10 cellular contexts compared by ENCODE assay signal in genomic region chr5:157582731-157583580, GRCh38. TPM values are rescaled to one million over a fixed set of nuclear protein-coding genes. Genes with fewer than 3 reads are reported as not detected.
DNase-seq lines count a peak whose midpoint lies in the region; ATAC-seq and TF ChIP-seq lines count a peak whose summit lies in the region.
"Had no signal": no experiment of that assay in that cellular context is flagged by ENCODE, and none has a peak within 500 bp of the region (broad histone marks: within the 10 kb centered on the region; RNA-seq: fewer than 3 reads in every experiment).

No MANE protein-coding gene starts in this region.

- intact Hi-C loops in left ventricle myocardium superior (cut with micrococcal nuclease): loop anchor here (10.0 kb wide), 1 partner anchor 132 kb away; no protein-coding TSS in a partner anchor
- intact Hi-C loops in mammary epithelial cell (cut with micrococcal nuclease): no loop called here

- TF ChIP-seq CTCF in hepatocyte (IDR thresholded peaks at IDR 0.05; ENCODE audit: poor library complexity) (no peak), mammary epithelial cell (conservative IDR thresholded peaks at IDR 0.05 in 1 of 2, IDR thresholded peaks at IDR 0.05 in 1 of 2; ENCODE audit: extremely low read depth in 1 of 2, insufficient read depth in 1 of 2, low read depth in 1 of 2, low read length in 2 of 2) (no peak)

- no peak overlapping the region for H3K9ac ChIP-seq in mammary epithelial cell (ENCODE audit: insufficient read depth, low read length)

- in situ Hi-C loops in mammary epithelial cell (cut with MboI; ENCODE audit: low sequenced_read_pairs in 2 of 2): no loop called here

- no peaks in the 10 kb centered on the region for H3K36me3 ChIP-seq in hepatocyte (replicated peaks; ENCODE audit: insufficient read depth, low read depth)
- no peaks in the 10 kb centered on the region for H3K36me3 ChIP-seq in mammary epithelial cell (ENCODE audit: insufficient read depth, low read length)

- H3K79me2 ChIP-seq in hepatocyte (no peaks in the 10 kb centered on the region), mammary epithelial cell (ENCODE audit: insufficient read depth, low read length) (no peaks in the 10 kb centered on the region)

- no peaks in the 10 kb centered on the region for H3K9me3 ChIP-seq in hepatocyte (ENCODE audit: low read depth)
- no peaks in the 10 kb centered on the region for H3K9me3 ChIP-seq in mammary epithelial cell (replicated peaks; ENCODE audit: insufficient read depth, low read length)

- CTCF ChIA-PET in mammary epithelial cell (lab: Charles Lee; ENCODE audit: low non-redundant PET): no interaction called here

- H3K4me2 ChIP-seq in hepatocyte: no peak overlapping the region
- no peak overlapping the region for H3K4me2 ChIP-seq in mammary epithelial cell (ENCODE audit: insufficient read depth, low read depth, low read length)

- no peak overlapping the region for H3K27ac ChIP-seq in hepatocyte
- no peak overlapping the region for H3K27ac ChIP-seq in mammary epithelial cell (ENCODE audit: insufficient read depth, low read depth, low read length)

- BruUV-seq in mammary epithelial cell (replicated peaks; lab: Mats Ljungman, UMichigan): no TSS peak

- H3K9me2 ChIP-seq in hepatocyte (replicated peaks; ENCODE audit: insufficient read depth): no peaks in the 10 kb centered on the region

- H3K4me3 ChIP-seq in hepatocyte: no peak overlapping the region
- no peak overlapping the region for H3K4me3 ChIP-seq in mammary epithelial cell (replicated peaks in 1 of 3; ENCODE audit: insufficient read depth in 1 of 3, low read depth in 2 of 3, low read length in 3 of 3)

- peak; percentile 27 for DNase-seq in NCI-H2227 treated with DMSO at 0.1 percent for 48 hours (lab: John Stamatoyannopoulos, UW)
- DNase-seq in left ventricle myocardium superior: no peak
- DNase-seq in hepatocyte (ENCODE audit: low spot score): no peak
- DNase-seq in AML-193 (lab: John Stamatoyannopoulos, UW): no peak
- DNase-seq in ecto neural progenitor cell (ENCODE audit: low spot score): no peak
- DNase-seq in mammary epithelial cell: no peak
- DNase-seq: amygdala, NCI-H510A had no signal

- H3K4me1 ChIP-seq in hepatocyte (ENCODE audit: insufficient read depth) (no peaks in the 10 kb centered on the region), mammary epithelial cell (ENCODE audit: insufficient read depth, low read length) (no peaks in the 10 kb centered on the region)

- H2AFZ ChIP-seq in hepatocyte (no peak overlapping the region), mammary epithelial cell (ENCODE audit: low read depth, low read length) (no peak overlapping the region)

- no peaks in the 10 kb centered on the region for H3K27me3 ChIP-seq in hepatocyte
- no peaks in the 10 kb centered on the region for H3K27me3 ChIP-seq in mammary epithelial cell (ENCODE audit: insufficient read depth, low read length)

- ATAC-seq in GM18511 (IDR thresholded peaks at IDR 0.05; ENCODE audit: unreplicated experiment) (peak; percentile 63), GM21447 (IDR thresholded peaks at IDR 0.05; ENCODE audit: unreplicated experiment) (peak; percentile 65), left ventricle myocardium superior (peak; percentile 97)

- dilution Hi-C loops in mammary epithelial cell (cut with HindIII; ENCODE audit: low sequenced_read_pairs): no loop called here

- 90% methylated on average over 9 of the region's 9 CpGs for WGBS in hepatocyte (ENCODE audit: low lambda C conversion rate, missing lambda C conversion rate)
- WGBS in mammary epithelial cell (ENCODE audit: low coverage, missing lambda C conversion rate): 86% methylated on average over 9 of the region's 9 CpGs

- H4K20me1 ChIP-seq in hepatocyte (ENCODE audit: insufficient read depth, poor library complexity, severe bottlenecking) (no peaks in the 10 kb centered on the region), mammary epithelial cell (ENCODE audit: insufficient read depth, low read length) (no peaks in the 10 kb centered on the region)

RNA-seq across cellular contexts. Expression of gene ADAM19, which starts 7.4 kb away (rescaled TPM):
- total RNA-seq in left ventricle myocardium superior: 9.3 TPM
- 8.0 and 8.6 TPM in 2 replicates for total RNA-seq in hepatocyte
- polyA plus RNA-seq in hepatocyte: 6.0 and 6.9 TPM in 2 replicates
- 1 to 10 TPM; 1.0 to 4.5 TPM for total RNA-seq in mammary epithelial cell
- polyA plus RNA-seq in mammary epithelial cell: 32.3 TPM
- 96.8 TPM for polyA minus RNA-seq in mammary epithelial cell
